In the genomic region with DNA sequence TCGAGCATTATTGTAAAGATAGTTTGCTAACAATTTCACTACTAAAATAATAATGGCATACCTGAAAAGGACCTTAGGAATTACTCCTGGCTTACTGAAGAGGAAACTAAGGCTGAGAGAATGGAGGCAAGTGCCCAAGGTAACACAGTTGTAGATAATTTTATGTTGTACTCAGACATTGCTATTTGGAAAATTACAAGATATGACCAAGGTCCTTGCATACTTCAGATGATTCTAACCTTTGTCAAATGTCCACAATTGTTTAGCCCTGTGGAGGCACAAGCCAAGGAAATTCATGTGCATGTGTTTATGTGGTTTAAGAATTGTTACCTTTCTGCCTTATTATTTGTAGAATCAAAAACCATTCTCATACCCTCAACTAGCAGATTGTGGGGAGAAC, we compare ENCODE assay signal across 23 cellular contexts.
DNase-seq lines count a peak whose midpoint lies in the region; ATAC-seq, FAIRE-seq and TF ChIP-seq lines count a peak whose summit lies in the region.
"Had no signal": no experiment of that assay in that cellular context is flagged by ENCODE, and none has a peak within 500 bp of the region (broad histone marks: within the 10 kb centered on the region; RNA-seq: fewer than 3 reads in every experiment).

No MANE protein-coding gene starts in this region.

- DNase-seq in D721Med (ENCODE audit: insufficient read length, low spot score) (no peak), sigmoid colon (no peak), coronary artery (ENCODE audit: low spot score) (no peak), NCI-H345 (lab: John Stamatoyannopoulos, UW) (no peak), small intestine (no peak)
- DNase-seq: 8988T, ACHN, Calu3, DMS153, DND-41, KG1, MG63, NCI-H146, NCI-H2029 treated with DMSO at 0.1 percent for 48 hours, NCI-H526 treated with DMSO at 0.1 percent for 48 hours, PC-9, SJCRH30 had no signal

- no peaks in the 10 kb centered on the region for H3K9me3 ChIP-seq in muscle layer of colon (ENCODE audit: low read length)
- no peaks in the 10 kb centered on the region for H3K9me3 ChIP-seq in sigmoid colon
- H3K9me3 ChIP-seq in small intestine (ENCODE audit: control insufficient read depth, low read depth): no peaks in the 10 kb centered on the region
- H3K9me3 ChIP-seq: MG63, SJCRH30 had no signal

- H3K4me3 ChIP-seq in muscle layer of colon (ENCODE audit: low read depth in 1 of 2, low read length in 2 of 2) (peak overlapping the region in 1 of 2 donors; percentile 26), sigmoid colon (no peak overlapping the region), coronary artery (no peak overlapping the region), small intestine (ENCODE audit: low read depth in 1 of 2, low read length in 2 of 2) (no peak overlapping the region)
- H3K4me3 ChIP-seq: MG63, PC-9, SJCRH30 had no signal

- ATAC-seq in GM19397 (IDR thresholded peaks at IDR 0.05; ENCODE audit: unreplicated experiment): no peak
- ATAC-seq: HCT116, Right ventricle myocardium inferior had no signal

- peaks cover 49% of the 10 kb centered on the region for H3K4me1 Mint-ChIP-seq in brain

- peak; percentile 60 for FAIRE-seq in D721Med (lab: Jason Lieb, UNC)
- no peak for FAIRE-seq in small intestine (lab: Jason Lieb, UNC)
- FAIRE-seq: GM12892 had no signal

- TF ChIP-seq POLR2A in sigmoid colon (IDR thresholded peaks at IDR 0.05): no peak

- no peak overlapping the region for H3K9ac ChIP-seq in muscle layer of colon (ENCODE audit: low read length)

- H3K27me3 ChIP-seq in muscle layer of colon (ENCODE audit: control insufficient read depth in 1 of 2, insufficient read depth in 2 of 2, low read length in 2 of 2) (no peaks in the 10 kb centered on the region), sigmoid colon (no peaks in the 10 kb centered on the region), small intestine (ENCODE audit: control insufficient read depth in 2 of 2, insufficient read depth in 2 of 2, low read length in 2 of 2) (no peaks in the 10 kb centered on the region)
- H3K27me3 ChIP-seq: MG63, SJCRH30 had no signal

- H3K4me3 Mint-ChIP-seq in brain: peak overlapping the region in 1 of 5 experiments; percentile 44

- H3K36me3 Mint-ChIP-seq in brain: no peaks in the 10 kb centered on the region

- peak overlapping the region; percentile 21 for H3K27ac ChIP-seq in muscle layer of colon (ENCODE audit: low read depth, low read length)
- H3K27ac ChIP-seq in sigmoid colon: peak overlapping the region in 3 of 4 donors; percentile 23 to 79 (median 71)
- no peak overlapping the region for H3K27ac ChIP-seq in coronary artery
- H3K27ac ChIP-seq in small intestine (ENCODE audit: low read depth in 1 of 2, low read length in 1 of 2): no peak overlapping the region
- H3K27ac ChIP-seq: PC-9, SJCRH30 had no signal

- 77 to 85% methylated on average over 1 of the region's 1 CpG for WGBS in sigmoid colon, 2 donors
- WGBS in small intestine, 3 donors: 61 to 85% (median 78%) methylated on average over 1 of the region's 1 CpG

- TF ChIP-seq CTCF in D721Med (IDR thresholded peaks at IDR 0.05; ENCODE audit: insufficient read depth, missing control alignments) (no peak), brain (conservative IDR thresholded peaks at IDR 0.05) (no peak), sigmoid colon (IDR thresholded peaks at IDR 0.05) (no peak), coronary artery (IDR thresholded peaks at IDR 0.05) (no peak)

- TF ChIP-seq EP300 in sigmoid colon (IDR thresholded peaks at IDR 0.05): no peak

- peaks cover 5 to 8% (median 6%) of the 10 kb centered on the region in 5 experiments for H3K9me3 Mint-ChIP-seq in brain

- H3K27ac Mint-ChIP-seq in brain: peak overlapping the region in 4 of 5 experiments; percentile 59 to 92 (median 73)

- H3K4me1 ChIP-seq in muscle layer of colon (ENCODE audit: insufficient read depth, low read length) (peaks cover 30% of the 10 kb centered on the region), sigmoid colon (peaks cover 0 to 42% (median 36%) of the 10 kb centered on the region in 4 donors), small intestine (ENCODE audit: control insufficient read depth in 2 of 2, insufficient read depth in 1 of 2, low read depth in 1 of 2, low read length in 1 of 2) (no peaks in the 10 kb centered on the region)
- H3K4me1 ChIP-seq: SJCRH30 had no signal

- no peaks in the 10 kb centered on the region for H3K27me3 Mint-ChIP-seq in brain

- intact Hi-C loops in sigmoid colon (cut with DNase I): no loop called here

- H3K36me3 ChIP-seq in muscle layer of colon (ENCODE audit: insufficient read depth, low read length) (no peaks in the 10 kb centered on the region), sigmoid colon (no peaks in the 10 kb centered on the region), small intestine (ENCODE audit: control insufficient read depth in 2 of 2, insufficient read depth in 2 of 2, low read length in 2 of 2) (no peaks in the 10 kb centered on the region)
- H3K36me3 ChIP-seq: MG63, SJCRH30 had no signal

Comparison
In these comparisons a context has a peak if more than half of its experiments do, and no peak if none do; other contexts are left out.
1. H3K27ac ChIP-seq: peak in muscle layer of colon (single experiment) and sigmoid colon (3 of 4); none in coronary artery (0 of 2) and small intestine (0 of 2).